Comparison of ENCODE assay signal across 1 cellular context in the genomic region with DNA sequence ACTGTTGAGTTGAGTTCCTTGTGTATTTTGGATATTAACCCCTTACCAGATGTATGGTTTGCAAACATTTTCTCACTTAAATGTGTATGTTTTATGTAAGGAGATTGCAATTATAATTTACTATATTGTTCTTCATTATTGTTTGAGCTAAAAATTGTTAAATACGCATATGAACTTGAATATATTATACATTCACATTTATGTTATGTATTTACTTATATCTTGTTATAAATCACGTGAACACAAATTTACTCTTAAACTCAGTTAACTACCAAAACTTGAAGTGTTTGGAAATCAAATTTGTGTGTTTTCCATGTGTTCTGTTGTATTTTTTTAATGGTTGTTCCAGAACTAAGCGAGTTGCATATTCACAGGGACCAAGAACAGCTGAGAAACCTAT.
TF ChIP-seq lines count a peak whose summit lies in the region.

No MANE protein-coding gene starts in this region.

TF ChIP-seq in K562, 482 proteins besides CTCF, POLR2A, EP300 and RAD21 (continued from another document):
- TF ChIP-seq, protein P1, sequence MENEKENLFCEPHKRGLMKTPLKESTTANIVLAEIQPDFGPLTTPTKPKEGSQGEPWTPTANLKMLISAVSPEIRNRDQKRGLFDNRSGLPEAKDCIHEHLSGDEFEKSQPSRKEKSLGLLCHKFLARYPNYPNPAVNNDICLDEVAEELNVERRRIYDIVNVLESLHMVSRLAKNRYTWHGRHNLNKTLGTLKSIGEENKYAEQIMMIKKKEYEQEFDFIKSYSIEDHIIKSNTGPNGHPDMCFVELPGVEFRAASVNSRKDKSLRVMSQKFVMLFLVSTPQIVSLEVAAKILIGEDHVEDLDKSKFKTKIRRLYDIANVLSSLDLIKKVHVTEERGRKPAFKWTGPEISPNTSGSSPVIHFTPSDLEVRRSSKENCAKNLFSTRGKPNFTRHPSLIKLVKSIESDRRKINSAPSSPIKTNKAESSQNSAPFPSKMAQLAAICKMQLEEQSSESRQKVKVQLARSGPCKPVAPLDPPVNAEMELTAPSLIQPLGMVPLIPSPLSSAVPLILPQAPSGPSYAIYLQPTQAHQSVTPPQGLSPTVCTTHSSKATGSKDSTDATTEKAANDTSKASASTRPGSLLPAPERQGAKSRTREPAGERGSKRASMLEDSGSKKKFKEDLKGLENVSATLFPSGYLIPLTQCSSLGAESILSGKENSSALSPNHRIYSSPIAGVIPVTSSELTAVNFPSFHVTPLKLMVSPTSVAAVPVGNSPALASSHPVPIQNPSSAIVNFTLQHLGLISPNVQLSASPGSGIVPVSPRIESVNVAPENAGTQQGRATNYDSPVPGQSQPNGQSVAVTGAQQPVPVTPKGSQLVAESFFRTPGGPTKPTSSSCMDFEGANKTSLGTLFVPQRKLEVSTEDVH (IDR thresholded peaks at IDR 0.05; ENCODE audit: low read depth, partially characterized antibody) = no peak
- TF ChIP-seq ZNF212 (CRISPR knock-in tag; IDR thresholded peaks at IDR 0.05) (no peak), TCF7 (IDR thresholded peaks at IDR 0.05; ENCODE audit: borderline replicate concordance) (no peak), SIN3B (IDR thresholded peaks at IDR 0.05; ENCODE audit: low read depth) (no peak), ELF4 (CRISPR knock-in tag; IDR thresholded peaks at IDR 0.05) (no peak), CBFB (CRISPR knock-in tag; IDR thresholded peaks at IDR 0.05) (no peak), BHLHE40 (IDR thresholded peaks at IDR 0.05; ENCODE audit: low read length) (no peak), FOXK2 (conservative IDR thresholded peaks at IDR 0.05 in 1 of 2, IDR thresholded peaks at IDR 0.05 in 1 of 2; ENCODE audit: low read depth in 2 of 2) (no peak), ETV5 (CRISPR knock-in tag; IDR thresholded peaks at IDR 0.05; ENCODE audit: low read depth) (no peak), ZNF347 (CRISPR knock-in tag; IDR thresholded peaks at IDR 0.05; ENCODE audit: low read depth) (no peak), STAT5A (IDR thresholded peaks at IDR 0.05; ENCODE audit: borderline replicate concordance, low read length) (no peak)
- TF ChIP-seq, protein P2, sequence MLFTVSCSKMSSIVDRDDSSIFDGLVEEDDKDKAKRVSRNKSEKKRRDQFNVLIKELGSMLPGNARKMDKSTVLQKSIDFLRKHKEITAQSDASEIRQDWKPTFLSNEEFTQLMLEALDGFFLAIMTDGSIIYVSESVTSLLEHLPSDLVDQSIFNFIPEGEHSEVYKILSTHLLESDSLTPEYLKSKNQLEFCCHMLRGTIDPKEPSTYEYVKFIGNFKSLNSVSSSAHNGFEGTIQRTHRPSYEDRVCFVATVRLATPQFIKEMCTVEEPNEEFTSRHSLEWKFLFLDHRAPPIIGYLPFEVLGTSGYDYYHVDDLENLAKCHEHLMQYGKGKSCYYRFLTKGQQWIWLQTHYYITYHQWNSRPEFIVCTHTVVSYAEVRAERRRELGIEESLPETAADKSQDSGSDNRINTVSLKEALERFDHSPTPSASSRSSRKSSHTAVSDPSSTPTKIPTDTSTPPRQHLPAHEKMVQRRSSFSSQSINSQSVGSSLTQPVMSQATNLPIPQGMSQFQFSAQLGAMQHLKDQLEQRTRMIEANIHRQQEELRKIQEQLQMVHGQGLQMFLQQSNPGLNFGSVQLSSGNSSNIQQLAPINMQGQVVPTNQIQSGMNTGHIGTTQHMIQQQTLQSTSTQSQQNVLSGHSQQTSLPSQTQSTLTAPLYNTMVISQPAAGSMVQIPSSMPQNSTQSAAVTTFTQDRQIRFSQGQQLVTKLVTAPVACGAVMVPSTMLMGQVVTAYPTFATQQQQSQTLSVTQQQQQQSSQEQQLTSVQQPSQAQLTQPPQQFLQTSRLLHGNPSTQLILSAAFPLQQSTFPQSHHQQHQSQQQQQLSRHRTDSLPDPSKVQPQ (CRISPR knock-in tag; IDR thresholded peaks at IDR 0.05; ENCODE audit: borderline replicate concordance) = no peak
